ENCODE assay signal across 1 cellular context in genomic region chr16:1959269-1960039, GRCh38.
TF ChIP-seq lines count a peak whose summit lies in the region.

NDUFB10 (plus strand) TSS chr16:1959538; CDS start chr16:1959625, 87 bp downstream.

TF ChIP-seq in HepG2, 621 proteins besides CTCF, POLR2A, EP300 and RAD21 (continued from another document and continues in another):
- TF ChIP-seq STAT6 (CRISPR knock-in tag; IDR thresholded peaks at IDR 0.05; ENCODE audit: borderline replicate concordance) (peak; percentile 58; the same call in 1 of the 2 replicates), SIN3A (IDR thresholded peaks at IDR 0.05; ENCODE audit: borderline replicate concordance, low read depth, low read length) (no peak), FOXA1 (IDR thresholded peaks at IDR 0.05) (no peak), FOXA1 (CRISPR knock-in tag; IDR thresholded peaks at IDR 0.05) (no peak; the same call in 1 of the 2 replicates), DRAP1 (CRISPR knock-in tag; IDR thresholded peaks at IDR 0.05) (peak; percentile 71; the same call in 1 of the 2 replicates), USF2 (IDR thresholded peaks at IDR 0.05; ENCODE audit: low read depth, low read length) (no peak), USF2 (CRISPR knock-in tag; IDR thresholded peaks at IDR 0.05; ENCODE audit: borderline replicate concordance) (no peak; the same call in 1 of the 2 replicates), SIX1 (CRISPR knock-in tag; IDR thresholded peaks at IDR 0.05; ENCODE audit: borderline replicate concordance) (no peak), EZH2 (conservative IDR thresholded peaks at IDR 0.05; ENCODE audit: low read depth, low read length) (no peak), SETDB1 (CRISPR knock-in tag; IDR thresholded peaks at IDR 0.05; ENCODE audit: borderline replicate concordance) (no peak), PRDM4 (CRISPR knock-in tag; IDR thresholded peaks at IDR 0.05; ENCODE audit: borderline replicate concordance) (no peak), E2F5 (CRISPR knock-in tag; conservative IDR thresholded peaks at IDR 0.05) (peak; percentile 59; the same call in 1 of the 2 replicates), ZNF607 (CRISPR knock-in tag; IDR thresholded peaks at IDR 0.05; ENCODE audit: borderline replicate concordance) (peak; percentile 91), ZBTB34 (CRISPR knock-in tag; IDR thresholded peaks at IDR 0.05) (0 out of 2 replicates have a peak, but pooled peaks have one; percentile 51), JARID2 (CRISPR knock-in tag; IDR thresholded peaks at IDR 0.05; ENCODE audit: insufficient replicate concordance) (peak; percentile 69), ZNF350 (CRISPR knock-in tag; IDR thresholded peaks at IDR 0.05; ENCODE audit: borderline replicate concordance, low read depth) (no peak), BCLAF1 (IDR thresholded peaks at IDR 0.05) (no peak), ZNF646 (CRISPR knock-in tag; IDR thresholded peaks at IDR 0.05) (no peak), ZGPAT (CRISPR knock-in tag; IDR thresholded peaks at IDR 0.05) (peak; percentile 82), LCORL (IDR thresholded peaks at IDR 0.05) (no peak), LCORL (CRISPR knock-in tag; IDR thresholded peaks at IDR 0.05) (peak; percentile 79; the same call in 1 of the 2 replicates), CBX1 (IDR thresholded peaks at IDR 0.05; ENCODE audit: low read depth) (peak; percentile 25), ZNF10 (CRISPR knock-in tag; IDR thresholded peaks at IDR 0.05; ENCODE audit: borderline replicate concordance, low read depth) (no peak), NR2F1 (CRISPR knock-in tag; IDR thresholded peaks at IDR 0.05) (no peak; a peak in 1 of 4 replicates), ZNF605 (CRISPR knock-in tag; IDR thresholded peaks at IDR 0.05) (no peak), BORCS8-MEF2B (CRISPR knock-in tag; IDR thresholded peaks at IDR 0.05) (no peak; the same call in 1 of the 2 replicates), ZNF292 (CRISPR knock-in tag; IDR thresholded peaks at IDR 0.05; ENCODE audit: borderline replicate concordance, low read depth) (no peak), ZNF460 (CRISPR knock-in tag; IDR thresholded peaks at IDR 0.05; ENCODE audit: borderline replicate concordance) (no peak), KLF12 (CRISPR knock-in tag; IDR thresholded peaks at IDR 0.05; ENCODE audit: borderline replicate concordance) (peak; percentile 87; the same call in 1 of the 2 replicates), ZFP41 (CRISPR knock-in tag; IDR thresholded peaks at IDR 0.05; ENCODE audit: borderline replicate concordance) (no peak)
